12 cellular contexts compared by ENCODE assay signal in the genomic region with DNA sequence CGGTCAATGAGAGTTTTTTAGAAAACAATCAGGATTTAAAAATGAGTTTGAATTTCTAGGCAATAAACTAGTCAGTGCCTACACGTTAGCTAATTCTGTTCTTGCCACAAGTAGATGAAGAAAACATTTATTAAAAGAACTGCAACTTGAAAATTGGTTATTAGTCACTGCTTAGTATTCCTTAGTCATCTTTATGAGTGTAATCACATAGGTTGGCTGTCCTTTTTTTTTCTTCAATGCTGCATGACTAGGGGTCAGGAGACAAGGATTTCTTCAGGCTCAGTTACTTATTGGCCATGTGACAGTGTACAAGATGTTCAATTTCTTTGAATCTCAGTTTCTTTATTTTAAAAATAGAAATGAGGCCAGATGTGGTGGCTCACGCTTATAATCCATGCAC. TPM values are rescaled to one million over a fixed set of nuclear protein-coding genes. Genes with fewer than 3 reads are reported as not detected.
A peak's percentile ranks its signal among the peaks of the same experiment; 100 is the strongest.
DNase-seq lines count a peak whose midpoint lies in the region; ATAC-seq, FAIRE-seq and TF ChIP-seq lines count a peak whose summit lies in the region.
"Had no signal": no experiment of that assay in that cellular context is flagged by ENCODE, and none has a peak within 500 bp of the region (broad histone marks: within the 10 kb centered on the region; RNA-seq: fewer than 3 reads in every experiment).

No MANE protein-coding gene starts in this region.

- DNase-seq in D721Med (ENCODE audit: insufficient read length, low spot score) (no peak), LHCN-M2 (ENCODE audit: low read depth) (peak; percentile 92), epidermal melanocyte (ENCODE audit: insufficient read length, low spot score) (peak; percentile 68), COLO668 (lab: John Stamatoyannopoulos, UW; ENCODE audit: unreplicated experiment) (no peak), NCI-H1436 treated with DMSO at 0.1 percent for 48 hours (lab: John Stamatoyannopoulos, UW) (no peak)
- DNase-seq in naive thymus-derived CD4-positive, alpha-beta T cell = no peak
- DNase-seq in stimulated activated CD4-positive, alpha-beta T cell treated with anti-CD3 and anti-CD28 coated beads, Interleukin-2, amount 100 ng/mL, for 48 hours = no peak
- DNase-seq: islet precursor cell, NCI-H774 had no signal

- POLR2A ChIA-PET in naive thymus-derived CD4-positive, alpha-beta T cell (lab: Charles Lee) = no interaction called here

- H3K27ac Mint-ChIP-seq in naive thymus-derived CD4-positive, alpha-beta T cell = peak overlapping the region in 3 of 9 donors; percentile 15 to 48 (median 32)

- no peaks in the 10 kb centered on the region for H3K27me3 Mint-ChIP-seq in naive thymus-derived CD4-positive, alpha-beta T cell

- no peak for TF ChIP-seq CTCF in D721Med (IDR thresholded peaks at IDR 0.05; ENCODE audit: insufficient read depth, missing control alignments)

- no peaks in the 10 kb centered on the region for H3K27me3 ChIP-seq in naive thymus-derived CD4-positive, alpha-beta T cell (ENCODE audit: control insufficient read depth in 2 of 2, insufficient read depth in 2 of 2, low read length in 2 of 2)

- peaks cover 0 to 31% (median 7%) of the 10 kb centered on the region in 3 experiments for H3K36me3 ChIP-seq in naive thymus-derived CD4-positive, alpha-beta T cell (ENCODE audit: control insufficient read depth in 2 of 3, insufficient read depth in 3 of 3, low read length in 3 of 3)

- CTCF ChIA-PET in naive thymus-derived CD4-positive, alpha-beta T cell (lab: Charles Lee) = no interaction called here

- intact Hi-C loops in naive thymus-derived CD4-positive, alpha-beta T cell (cut with micrococcal nuclease) = loop anchor here in 1 of 2 donors (1.0 to 2.0 kb wide), 2 partner anchors 11 to 16 kb away; no protein-coding TSS in a partner anchor

- H3K4me3 ChIP-seq in naive thymus-derived CD4-positive, alpha-beta T cell (ENCODE audit: low read length) = no peak overlapping the region

- H3K9me3 ChIP-seq in naive thymus-derived CD4-positive, alpha-beta T cell (ENCODE audit: control insufficient read depth in 2 of 3, low read length in 3 of 3) = no peaks in the 10 kb centered on the region

- H3K36me3 Mint-ChIP-seq in naive thymus-derived CD4-positive, alpha-beta T cell = peaks cover 4 to 47% (median 29%) of the 10 kb centered on the region in 5 donors

- peak; percentile 55 for ATAC-seq in naive thymus-derived CD4-positive, alpha-beta T cell
- ATAC-seq in HG02973 (IDR thresholded peaks at IDR 0.05; ENCODE audit: unreplicated experiment) = no peak

- FAIRE-seq in D721Med (lab: Jason Lieb, UNC) = peak; percentile 46

- H3K9me3 Mint-ChIP-seq in naive thymus-derived CD4-positive, alpha-beta T cell = no peaks in the 10 kb centered on the region

- peaks cover 0 to 3% of the 10 kb centered on the region in 2 donors for H3K4me1 ChIP-seq in naive thymus-derived CD4-positive, alpha-beta T cell (ENCODE audit: control insufficient read depth in 2 of 2, insufficient read depth in 2 of 2, low read length in 2 of 2)
- H3K4me1 ChIP-seq: parathyroid adenoma had no signal

- H3K4me3 Mint-ChIP-seq in naive thymus-derived CD4-positive, alpha-beta T cell = no peak overlapping the region

- peaks cover 13 to 64% (median 52%) of the 10 kb centered on the region in 7 donors for H3K4me1 Mint-ChIP-seq in naive thymus-derived CD4-positive, alpha-beta T cell

- no peak overlapping the region for H3K27ac ChIP-seq in naive thymus-derived CD4-positive, alpha-beta T cell (ENCODE audit: low read depth, low read length)
- H3K27ac ChIP-seq: parathyroid adenoma had no signal

RNA-seq across cellular contexts. Expression of a gene that starts 17.1 kb away (rescaled TPM):
- total RNA-seq in LHCN-M2 (2014; rRNA removed) = 39.8 and 42.8 TPM in 2 replicates
- 26.3 TPM for polyA plus RNA-seq in LHCN-M2 (2012)
- total RNA-seq in naive thymus-derived CD4-positive, alpha-beta T cell = 10 to 100 TPM; 40.6 to 52.8 (median 45.0) TPM
- 10 to 100 TPM; 73.2 to 77.7 TPM for polyA plus RNA-seq in naive thymus-derived CD4-positive, alpha-beta T cell

RNA-seq across cellular contexts. Expression of a gene that starts 55.0 kb away (rescaled TPM):
- total RNA-seq in LHCN-M2 (2014; rRNA removed) = 1.4 TPM in 1 of 2 replicates, not detected in the other
- polyA plus RNA-seq in LHCN-M2 (2012) = 0.19 TPM
- 1 to 10 TPM in 2 of 5 experiments, under 1 TPM in 1, not detected in 2; 0.98 to 2.3 (median 1.3) TPM for total RNA-seq in naive thymus-derived CD4-positive, alpha-beta T cell
- not detected for polyA plus RNA-seq in naive thymus-derived CD4-positive, alpha-beta T cell
- total RNA-seq: T-helper 2 cell treated with Interferon-gamma antibody and Interleukin-4, amounts not matched to agents 100 ng/mL and 5 ng/mL, for 36 hours had no signal

Comparison
In these comparisons a context has a peak if more than half of its experiments do, and no peak if none do; other contexts are left out.
1. DNase-seq: peak in LHCN-M2 (single experiment) and epidermal melanocyte (single experiment); none in D721Med (single experiment), naive thymus-derived CD4-positive, alpha-beta T cell (0 of 9), COLO668 (single experiment), stimulated activated CD4-positive, alpha-beta T cell treated with anti-CD3 and anti-CD28 coated beads, Interleukin-2, amount 100 ng/mL, for 48 hours (0 of 2) and NCI-H1436 treated with DMSO at 0.1 percent for 48 hours (single experiment).